ENCODE assay signal across 11 cellular contexts in the genomic region with DNA sequence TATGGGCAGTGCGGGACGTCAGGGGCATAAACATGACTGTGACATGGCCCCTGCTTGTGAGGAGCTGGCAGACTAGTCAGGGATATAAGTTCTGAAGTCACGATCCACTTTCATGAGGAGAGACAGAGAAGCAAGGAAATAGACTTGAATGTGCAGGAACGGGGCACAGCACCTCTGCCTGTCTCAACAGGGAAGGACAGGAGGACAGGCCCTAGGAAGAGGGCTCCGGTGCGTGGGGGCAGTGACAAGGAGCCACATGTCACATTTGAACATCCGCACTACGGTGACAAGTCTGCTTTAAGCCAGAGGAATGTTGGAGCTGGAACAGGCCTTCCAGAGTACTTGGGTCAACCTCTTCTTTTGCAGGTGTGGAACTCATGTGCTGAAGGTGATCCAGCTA.
"Had no signal": no experiment of that assay in that cellular context is flagged by ENCODE, and none has a peak within 500 bp of the region (broad histone marks: within the 10 kb centered on the region; RNA-seq: fewer than 3 reads in every experiment).

No MANE protein-coding gene starts in this region.

- H3K36me3 ChIP-seq: heart left ventricle, tibial nerve had no signal

- H3K4me1 Mint-ChIP-seq: activated T-helper 17 cell treated with anti-CD3 and anti-CD28 coated beads, Interleukin-2, amount 50 U/mL, for 72 hours; immature natural killer cell; stimulated activated memory B cell treated with anti-CD40 and anti-IgM and Interleukin-4, amounts not matched to agents 10 μg/mL and 1 μg/mL and 100 μg/mL, for 72 hours had no signal

- H3K36me3 Mint-ChIP-seq: immature natural killer cell; stimulated activated memory B cell treated with anti-CD40 and anti-IgM and Interleukin-4, amounts not matched to agents 10 μg/mL and 1 μg/mL and 100 μg/mL, for 72 hours had no signal

- ATAC-seq: activated T-helper 17 cell treated with anti-CD3 and anti-CD28 coated beads, Interleukin-2, amount 50 U/mL, for 72 hours; stimulated activated memory B cell treated with anti-CD40 and anti-IgM and Interleukin-4, amounts not matched to agents 10 μg/mL and 1 μg/mL and 100 μg/mL, for 72 hours had no signal

- H3K4me3 ChIP-seq: heart left ventricle, tibial nerve had no signal

- H3K27ac ChIP-seq: heart left ventricle had no signal

- DNase-seq: activated CD4-positive, alpha-beta T cell treated with anti-CD3 and anti-CD28 coated beads, Interleukin-2, amount 50 U/mL, for 48 hours; activated naive CD4-positive, alpha-beta T cell treated with anti-CD3 and anti-CD28 coated beads for 36 hours; cortex of kidney; effector CD4-positive, alpha-beta T cell; heart left ventricle; immature natural killer cell; posterior cingulate gyrus; stimulated activated CD4-positive, alpha-beta T cell treated with anti-CD3 and anti-CD28 coated beads, Interleukin-2, amount 100 ng/mL, for 48 hours had no signal

- H3K9me3 Mint-ChIP-seq: activated naive CD4-positive, alpha-beta T cell treated with anti-CD3 and anti-CD28 coated beads for 36 hours; activated T-helper 17 cell treated with anti-CD3 and anti-CD28 coated beads, Interleukin-2, amount 50 U/mL, for 72 hours; immature natural killer cell; stimulated activated memory B cell treated with anti-CD40 and anti-IgM and Interleukin-4, amounts not matched to agents 10 μg/mL and 1 μg/mL and 100 μg/mL, for 72 hours had no signal

- H3K9me3 ChIP-seq: heart left ventricle, tibial nerve had no signal

- H3K27ac Mint-ChIP-seq: activated naive CD4-positive, alpha-beta T cell treated with anti-CD3 and anti-CD28 coated beads for 36 hours; activated T-helper 17 cell treated with anti-CD3 and anti-CD28 coated beads, Interleukin-2, amount 50 U/mL, for 72 hours; immature natural killer cell; stimulated activated memory B cell treated with anti-CD40 and anti-IgM and Interleukin-4, amounts not matched to agents 10 μg/mL and 1 μg/mL and 100 μg/mL, for 72 hours had no signal

- H3K27me3 ChIP-seq: heart left ventricle, tibial nerve had no signal

- H3K27me3 Mint-ChIP-seq: activated T-helper 17 cell treated with anti-CD3 and anti-CD28 coated beads, Interleukin-2, amount 50 U/mL, for 72 hours; stimulated activated memory B cell treated with anti-CD40 and anti-IgM and Interleukin-4, amounts not matched to agents 10 μg/mL and 1 μg/mL and 100 μg/mL, for 72 hours had no signal

- H3K4me3 Mint-ChIP-seq: activated naive CD4-positive, alpha-beta T cell treated with anti-CD3 and anti-CD28 coated beads for 36 hours; activated T-helper 17 cell treated with anti-CD3 and anti-CD28 coated beads, Interleukin-2, amount 50 U/mL, for 72 hours; immature natural killer cell; stimulated activated memory B cell treated with anti-CD40 and anti-IgM and Interleukin-4, amounts not matched to agents 10 μg/mL and 1 μg/mL and 100 μg/mL, for 72 hours had no signal
